ENCODE assay signal across 8 cellular contexts in the genomic region with DNA sequence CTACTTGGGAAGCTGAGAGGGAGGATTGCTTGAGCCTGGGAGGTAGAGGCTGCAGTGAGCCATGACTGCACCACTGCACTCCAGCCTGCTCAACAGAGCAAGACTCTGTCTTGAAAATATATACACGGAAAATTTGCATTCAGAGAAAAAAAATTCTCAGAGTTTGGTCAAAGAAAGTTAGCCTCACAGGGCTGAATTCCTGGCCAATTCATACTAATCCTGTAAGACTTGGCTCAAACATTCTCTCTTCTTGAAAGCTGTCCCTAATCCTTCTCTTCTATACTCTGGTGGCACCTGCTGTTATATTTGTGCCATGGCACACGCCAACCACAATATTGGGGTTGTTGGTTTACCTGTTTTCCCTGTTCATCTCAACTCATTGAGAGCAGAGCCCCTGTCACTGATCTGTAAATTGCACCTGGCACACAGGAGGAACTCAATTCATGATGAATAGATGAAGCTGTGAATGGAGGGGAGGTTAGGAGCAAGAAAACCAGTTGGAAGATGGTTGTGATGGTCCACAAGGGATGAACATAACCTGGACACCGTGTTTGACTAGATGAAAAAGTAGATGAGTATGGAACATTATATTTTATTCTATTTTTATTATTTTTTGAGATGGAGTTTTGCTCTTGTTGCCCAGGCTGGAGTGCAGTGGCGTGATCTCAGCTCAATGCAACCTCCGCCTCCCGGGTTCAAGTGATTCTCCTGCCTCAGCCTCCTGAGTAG. TPM values are rescaled to one million over a fixed set of nuclear protein-coding genes. Genes with fewer than 3 reads are reported as not detected.
DNase-seq lines count a peak whose midpoint lies in the region; ATAC-seq and TF ChIP-seq lines count a peak whose summit lies in the region.

No MANE protein-coding gene starts in this region.

- H3K27ac ChIP-seq in OCI-LY1 (ENCODE audit: low read depth, low read length, poor library complexity, severe bottlenecking), result no peak overlapping the region

- H3K4me1 ChIP-seq in OCI-LY1 (ENCODE audit: insufficient read depth, low read length, severe bottlenecking), result no peaks in the 10 kb centered on the region

- H3K27me3 ChIP-seq in OCI-LY1 (ENCODE audit: insufficient read depth, low read length) (no peaks in the 10 kb centered on the region), MG63 (no peaks in the 10 kb centered on the region)

- TF ChIP-seq CTCF in OCI-LY1 (IDR thresholded peaks at IDR 0.05; ENCODE audit: low read length), result peak; percentile 66
- peak; percentile 38 for TF ChIP-seq CTCF in fibroblast of mammary gland (conservative IDR thresholded peaks at IDR 0.05; ENCODE audit: control insufficient read depth, insufficient read depth, low read depth, low read length)

- H3K9me3 ChIP-seq in OCI-LY1 (ENCODE audit: low read length), result no peaks in the 10 kb centered on the region
- H3K9me3 ChIP-seq in MG63, result no peaks in the 10 kb centered on the region

- H3K79me2 ChIP-seq in OCI-LY1 (ENCODE audit: insufficient read depth, low read length), result no peaks in the 10 kb centered on the region

- H3K4me2 ChIP-seq in OCI-LY1 (ENCODE audit: low read length), result no peak overlapping the region

- no peaks in the 10 kb centered on the region for H3K9me2 ChIP-seq in OCI-LY1 (ENCODE audit: low read depth, low read length)

- H4K20me1 ChIP-seq in OCI-LY1 (ENCODE audit: insufficient read depth, low read length), result no peaks in the 10 kb centered on the region

- H3K4me3 ChIP-seq in OCI-LY1 (ENCODE audit: low read depth, low read length, poor library complexity, severe bottlenecking) (no peak overlapping the region), fibroblast of mammary gland (ENCODE audit: control insufficient read depth, low read depth, low read length) (no peak overlapping the region), MG63 (no peak overlapping the region)

- ATAC-seq in HG03378 (IDR thresholded peaks at IDR 0.05; ENCODE audit: unreplicated experiment), result peak; percentile 51

- no peak overlapping the region for H2AFZ ChIP-seq in OCI-LY1 (ENCODE audit: low read length)

- peak; percentile 42 for DNase-seq in DMS79 treated with DMSO at 0.1 percent for 48 hours (lab: John Stamatoyannopoulos, UW)
- DNase-seq in fibroblast of mammary gland (ENCODE audit: low read depth), result peak; percentile 38
- no peak for DNase-seq in hepatic stellate cell (ENCODE audit: low spot score)
- no peak for DNase-seq in MG63
- no peak for DNase-seq in GM19238 (ENCODE audit: insufficient read length, low spot score)
- DNase-seq in activated T-cell treated with anti-CD3 and anti-CD28 coated beads for 4 hours, result no peak

- no peak overlapping the region for H3K9ac ChIP-seq in OCI-LY1 (ENCODE audit: low read length)

- H3F3A ChIP-seq in OCI-LY1 (ENCODE audit: insufficient read depth, low read length), result no peaks in the 10 kb centered on the region

- H3K36me3 ChIP-seq in OCI-LY1 (ENCODE audit: insufficient read depth, low read length) (no peaks in the 10 kb centered on the region), MG63 (no peaks in the 10 kb centered on the region)

RNA-seq across cellular contexts. Expression of a gene that starts 36.8 kb away (rescaled TPM):
- 6.9 and 17.1 TPM in 2 replicates for total RNA-seq in MG63 (2014; rRNA removed; shearing (Covaris generic); ENCODE audit: low replicate concordance)

RNA-seq across cellular contexts. Expression of a gene that starts 40.7 kb away (rescaled TPM):
- total RNA-seq in MG63 (2014; rRNA removed; shearing (Covaris generic); ENCODE audit: low replicate concordance), result 26.5 and 28.7 TPM in 2 replicates

Comparison
In these comparisons a context has a peak if more than half of its experiments do, and no peak if none do; other contexts are left out.
1. DNase-seq: peak in DMS79 treated with DMSO at 0.1 percent for 48 hours (single experiment) and fibroblast of mammary gland (single experiment); none in hepatic stellate cell (single experiment), MG63 (single experiment), GM19238 (single experiment) and activated T-cell treated with anti-CD3 and anti-CD28 coated beads for 4 hours (single experiment).